Comparison of ENCODE assay signal across 10 cellular contexts in genomic region chr2:71716697-71717624, GRCh38.
DNase-seq lines count a peak whose midpoint lies in the region; ATAC-seq and TF ChIP-seq lines count a peak whose summit lies in the region.
"Had no signal": no experiment of that assay in that cellular context is flagged by ENCODE, and none has a peak within 500 bp of the region (broad histone marks: within the 10 kb centered on the region; RNA-seq: fewer than 3 reads in every experiment).

No MANE protein-coding gene starts in this region.

- TF ChIP-seq EP300 in transverse colon (IDR thresholded peaks at IDR 0.05; ENCODE audit: low read depth) = peak; percentile 25

- TF ChIP-seq CTCF in breast epithelium (IDR thresholded peaks at IDR 0.05) (no peak), transverse colon (IDR thresholded peaks at IDR 0.05) (no peak), GM10266 (IDR thresholded peaks at IDR 0.05; ENCODE audit: control insufficient read depth, insufficient read depth, low read depth, missing control alignments) (no peak)

- peak overlapping the region; percentile 40 to 63 for H3K27ac ChIP-seq in breast epithelium
- peak overlapping the region in 3 of 4 donors; percentile 2 to 30 (median 5) for H3K27ac ChIP-seq in transverse colon
- H3K27ac ChIP-seq: KMS-11 had no signal

- no peak for ATAC-seq in left colon

- DNase-seq in HuH-7 (ENCODE audit: low spot score) = peak; percentile 71
- DNase-seq in breast epithelium (ENCODE audit: low spot score in 2 of 2) = peak; percentile 66 to 93
- peak; percentile 41 to 52 for DNase-seq in left colon
- DNase-seq in transverse colon = peak; percentile 59
- DNase-seq in NCI-H146 treated with DMSO at 0.1 percent for 48 hours (lab: John Stamatoyannopoulos, UW; ENCODE audit: unreplicated experiment) = no peak
- DNase-seq in RKO (ENCODE audit: low spot score) = no peak
- DNase-seq in GM10266 (ENCODE audit: extremely low spot score) = no peak
- DNase-seq in islet precursor cell = no peak
- DNase-seq: H7 had no signal

- H3K9me3 ChIP-seq in breast epithelium = no peaks in the 10 kb centered on the region
- no peaks in the 10 kb centered on the region for H3K9me3 ChIP-seq in transverse colon

- H3K27me3 ChIP-seq in breast epithelium = no peaks in the 10 kb centered on the region
- H3K27me3 ChIP-seq in transverse colon = no peaks in the 10 kb centered on the region

- in situ Hi-C loops in transverse colon (cut with MboI; ENCODE audit: low pct_ligation_motif_present in 1 of 4, low pct_unique_long_range_greater_than_20kb in 1 of 4, low sequenced_read_pairs in 3 of 4) = no loop called here

- peak overlapping the region in 1 of 3 donors; percentile 41 for H3K4me3 ChIP-seq in breast epithelium
- H3K4me3 ChIP-seq in transverse colon = no peak overlapping the region

- TF ChIP-seq POLR2A in breast epithelium (IDR thresholded peaks at IDR 0.05) (no peak), transverse colon (IDR thresholded peaks at IDR 0.05) (no peak)

- H3K4me1 ChIP-seq in breast epithelium = peaks cover 4 to 19% of the 10 kb centered on the region in 2 donors
- H3K4me1 ChIP-seq in transverse colon = peaks cover 0 to 32% (median 16%) of the 10 kb centered on the region in 4 donors

- intact Hi-C loops in breast epithelium (cut with DNase I; ENCODE audit: low total_unique reads) = no loop called here
- intact Hi-C loops in left colon (cut with DNase I, micrococcal nuclease) = no loop called here
- intact Hi-C loops in transverse colon (cut with DNase I; ENCODE audit: low total_unique reads) = no loop called here

- H3K36me3 ChIP-seq in breast epithelium (no peaks in the 10 kb centered on the region), transverse colon (no peaks in the 10 kb centered on the region)

- WGBS in transverse colon (ENCODE audit: low coverage in 1 of 2), 2 donors = 58% methylated on average over 17 of the region's 17 CpGs; no CpG with 5 or more reads in 1 of the 2 donors

Comparison
In these comparisons a context has a peak if more than half of its experiments do, and no peak if none do; other contexts are left out.
1. DNase-seq: peak in HuH-7 (single experiment), breast epithelium (2 of 2), left colon (2 of 2) and transverse colon (single experiment); none in NCI-H146 treated with DMSO at 0.1 percent for 48 hours (single experiment), RKO (single experiment), GM10266 (single experiment) and islet precursor cell (single experiment).